Comparison of ENCODE assay signal across 2 cellular contexts in genomic region chr10:58089739-58090138, GRCh38.
TF ChIP-seq lines count a peak whose summit lies in the region.

No MANE protein-coding gene starts in this region.

TF ChIP-seq in H1, 55 proteins besides CTCF, POLR2A, EP300 and RAD21 (continued from another document):
- no peak for TF ChIP-seq TEAD4 (IDR thresholded peaks at IDR 0.05; ENCODE audit: low read depth, low read length)
- no peak for TF ChIP-seq BACH1 (IDR thresholded peaks at IDR 0.05; ENCODE audit: low read length)
- no peak for TF ChIP-seq KDM4A (IDR thresholded peaks at IDR 0.05; ENCODE audit: low read depth, low read length, severe bottlenecking)
- TF ChIP-seq SIRT6 (IDR thresholded peaks at IDR 0.05; ENCODE audit: low read length): no peak
- TF ChIP-seq CHD2 (IDR thresholded peaks at IDR 0.05; ENCODE audit: low read length): no peak
- TF ChIP-seq SP2 (IDR thresholded peaks at IDR 0.05; ENCODE audit: low read length): no peak

TF ChIP-seq in SK-N-SH treated with all-trans-retinoic acid at 6 μM for 48 hours, 23 proteins besides CTCF, POLR2A, EP300 and RAD21:
- TF ChIP-seq TSHZ2 (CRISPR knock-in tag; IDR thresholded peaks at IDR 0.05) (no peak), PATZ1 (CRISPR knock-in tag; IDR thresholded peaks at IDR 0.05; ENCODE audit: borderline replicate concordance) (no peak), ESRRG (CRISPR knock-in tag; IDR thresholded peaks at IDR 0.05) (no peak), ARNTL (CRISPR knock-in tag; IDR thresholded peaks at IDR 0.05; ENCODE audit: borderline replicate concordance, low read depth) (no peak), ZFP3 (CRISPR knock-in tag; IDR thresholded peaks at IDR 0.05) (no peak), CREB5 (CRISPR knock-in tag; IDR thresholded peaks at IDR 0.05; ENCODE audit: low read depth) (no peak), ZNF565 (CRISPR knock-in tag; conservative IDR thresholded peaks at IDR 0.05; ENCODE audit: low read depth) (no peak), TCF4 (CRISPR knock-in tag; IDR thresholded peaks at IDR 0.05; ENCODE audit: borderline replicate concordance) (no peak), ZNF70 (CRISPR knock-in tag; IDR thresholded peaks at IDR 0.05) (no peak), TOX (CRISPR knock-in tag; IDR thresholded peaks at IDR 0.05; ENCODE audit: borderline replicate concordance) (no peak), ZNF8 (CRISPR knock-in tag; IDR thresholded peaks at IDR 0.05) (no peak), ZFP30 (CRISPR knock-in tag; IDR thresholded peaks at IDR 0.05) (no peak)
